Comparison of ENCODE assay signal across 8 cellular contexts in genomic region chr11:65551572-65552398, GRCh38. TPM values are rescaled to one million over a fixed set of nuclear protein-coding genes. Genes with fewer than 3 reads are reported as not detected.
A peak's percentile ranks its signal among the peaks of the same experiment; 100 is the strongest.
DNase-seq lines count a peak whose midpoint lies in the region; ATAC-seq and TF ChIP-seq lines count a peak whose summit lies in the region.

No MANE protein-coding gene starts in this region.

- TF ChIP-seq CTCF in RWPE1 (conservative IDR thresholded peaks at IDR 0.05; ENCODE audit: low read depth) (peak; percentile 54; the same call in 1 of the 2 replicates), astrocyte of the cerebellum (IDR thresholded peaks at IDR 0.05; ENCODE audit: low read depth, low read length, missing control alignments) (peak; percentile 57), left lung (IDR thresholded peaks at IDR 0.05) (peak; percentile 29 to 70), tibial artery (IDR thresholded peaks at IDR 0.05) (peak; percentile 23 to 41)

- DNase-seq in NCI-H2171 treated with DMSO at 0.1 percent for 48 hours (lab: John Stamatoyannopoulos, UW) (peak; percentile 42), NCI-H2171 (lab: John Stamatoyannopoulos, UW) (no peak), HUDEP-2 (lab: John Stamatoyannopoulos, UW; ENCODE audit: unreplicated experiment in 76 of 76) (peak in 56 of 76 experiments; percentile 2 to 77 (median 41)), RWPE1 (ENCODE audit: low spot score) (no peak), astrocyte of the cerebellum (ENCODE audit: low read depth) (no peak), left lung (peak in 1 of 2 donors; percentile 94), tibial artery (no peak), NCI-H446 treated with DMSO at 0.1 percent for 48 hours (lab: John Stamatoyannopoulos, UW) (no peak)

- peaks cover 11 to 61% of the 10 kb centered on the region in 2 donors for H3K4me1 ChIP-seq in left lung
- peaks cover 0 to 36% (median 33%) of the 10 kb centered on the region in 4 donors for H3K4me1 ChIP-seq in tibial artery

- no peaks in the 10 kb centered on the region for H3K9me3 ChIP-seq in left lung
- H3K9me3 ChIP-seq in tibial artery = no peaks in the 10 kb centered on the region

- in situ Hi-C loops in astrocyte of the cerebellum (cut with HindIII; ENCODE audit: low sequenced_read_pairs) = no loop called here

- peak; percentile 75 for ATAC-seq in left lung

- CTCF ChIA-PET in RWPE1 (lab: Yijun Ruan, JAX) = interaction anchor here (0.5 to 2.2 kb wide), 12 partner anchors 9 to 271 kb away, joined by 3 to 12 read pairs (median 3); no protein-coding TSS in a partner anchor

- H3K27ac ChIP-seq in RWPE1 = no peak overlapping the region
- H3K27ac ChIP-seq in left lung = no peak overlapping the region
- H3K27ac ChIP-seq in tibial artery = no peak overlapping the region

- no peak overlapping the region for H3K4me3 ChIP-seq in astrocyte of the cerebellum (ENCODE audit: low read depth, low read length)
- no peak overlapping the region for H3K4me3 ChIP-seq in left lung
- no peak overlapping the region for H3K4me3 ChIP-seq in tibial artery

- H3K27me3 ChIP-seq in left lung (no peaks in the 10 kb centered on the region), tibial artery (no peaks in the 10 kb centered on the region)

- POLR2A ChIA-PET in RWPE1 (lab: Yijun Ruan, JAX; ENCODE audit: low non-redundant PET) = no interaction called here

- intact Hi-C loops in left lung (cut with DNase I) = no loop called here
- intact Hi-C loops in tibial artery (cut with DNase I; ENCODE audit: low total_unique reads) = no loop called here

- H3K36me3 ChIP-seq in left lung = no peaks in the 10 kb centered on the region
- H3K36me3 ChIP-seq in tibial artery = peaks cover 0 to 69% (median 44%) of the 10 kb centered on the region in 3 donors

RNA-seq across cellular contexts. Expression of gene LTBP3, which starts 6.4 kb away (rescaled TPM):
- 100 to 1,000 TPM in 1 of 2 donors, 10 to 100 TPM in 1; 70.8 to 157 TPM for total RNA-seq in left lung

RNA-seq across cellular contexts. Expression of gene ZNRD2, which starts 18.5 kb away (rescaled TPM):
- 10 to 100 TPM; 21.7 to 32.3 TPM for total RNA-seq in left lung

RNA-seq across cellular contexts. Expression of gene FAM89B, which starts 20.6 kb away (rescaled TPM):
- 10 to 100 TPM; 47.1 to 57.5 TPM for total RNA-seq in left lung

RNA-seq across cellular contexts. Expression of gene EHBP1L1, which starts 24.1 kb away (rescaled TPM):
- 100 to 1,000 TPM in 1 of 2 donors, 10 to 100 TPM in 1; 57.0 to 133 TPM for total RNA-seq in left lung

RNA-seq across cellular contexts. Expression of gene SCYL1, which starts 26.9 kb away (rescaled TPM):
- total RNA-seq in left lung = 10 to 100 TPM; 81.2 to 82.5 TPM

Comparison
In these comparisons a context has a peak if more than half of its experiments do, and no peak if none do; other contexts are left out.
1. DNase-seq: peak in NCI-H2171 treated with DMSO at 0.1 percent for 48 hours (single experiment) and HUDEP-2 (56 of 76); none in NCI-H2171 (single experiment), RWPE1 (single experiment), astrocyte of the cerebellum (single experiment), tibial artery (0 of 2) and NCI-H446 treated with DMSO at 0.1 percent for 48 hours (single experiment).
2. Peak in every context shown above with its lines, with median percentiles within 50 percentile points of each other: CTCF ChIP-seq.